Comparison of ENCODE assay signal across 18 cellular contexts in the genomic region with DNA sequence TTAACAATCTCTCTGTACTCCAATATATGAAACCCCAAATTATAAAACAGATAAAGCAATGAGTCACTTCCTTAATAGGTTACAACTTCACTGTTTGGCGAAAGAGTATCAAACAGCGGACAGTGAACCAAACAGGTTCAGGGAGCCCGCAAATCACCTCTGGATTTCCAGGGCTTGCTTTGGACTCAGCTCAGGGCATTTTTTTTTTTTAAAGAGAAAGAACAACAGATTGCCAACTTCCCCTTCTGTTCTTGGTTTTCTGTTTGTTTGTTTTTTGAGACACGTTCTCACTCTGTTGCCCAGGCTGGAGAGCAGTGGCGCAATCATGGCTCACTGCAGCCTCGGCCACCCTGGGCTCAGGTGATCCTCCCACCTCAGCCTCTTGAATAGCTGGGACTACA. TPM values are rescaled to one million over a fixed set of nuclear protein-coding genes. Genes with fewer than 3 reads are reported as not detected.
A peak's percentile ranks its signal among the peaks of the same experiment; 100 is the strongest.
DNase-seq lines count a peak whose midpoint lies in the region; ATAC-seq, FAIRE-seq and TF ChIP-seq lines count a peak whose summit lies in the region.
"Had no signal": no experiment of that assay in that cellular context is flagged by ENCODE, and none has a peak within 500 bp of the region (broad histone marks: within the 10 kb centered on the region; RNA-seq: fewer than 3 reads in every experiment).

No MANE protein-coding gene starts in this region.

- H3K27me3 ChIP-seq in bronchial epithelial cell (ENCODE audit: control insufficient read depth, insufficient read depth, low read length) (no peaks in the 10 kb centered on the region), lower lobe of right lung (ENCODE audit: low read depth) (no peaks in the 10 kb centered on the region)
- H3K27me3 ChIP-seq: Peyer's patch had no signal

- H3K4me1 ChIP-seq in lower lobe of right lung = no peaks in the 10 kb centered on the region
- H3K4me1 ChIP-seq: HAP-1, Peyer's patch had no signal

- no peaks in the 10 kb centered on the region for H3K9me3 ChIP-seq in lower lobe of right lung
- H3K9me3 ChIP-seq: HAP-1, Peyer's patch had no signal

- H3K4me3 ChIP-seq in bronchial epithelial cell (ENCODE audit: low read depth, low read length) (no peak overlapping the region), lower lobe of right lung (no peak overlapping the region)
- H3K4me3 ChIP-seq: HAP-1, Peyer's patch had no signal

- TF ChIP-seq CTCF in bronchial epithelial cell (IDR thresholded peaks at IDR 0.05; ENCODE audit: insufficient read depth, low read length, severe bottlenecking) (no peak), lower lobe of right lung (IDR thresholded peaks at IDR 0.05) (no peak)

- ATAC-seq in lower lobe of right lung = no peak
- ATAC-seq in GM21515 (IDR thresholded peaks at IDR 0.05; ENCODE audit: unreplicated experiment) = no peak

- no peak overlapping the region for H3K27ac ChIP-seq in lower lobe of right lung
- H3K27ac ChIP-seq: Peyer's patch had no signal

- no peak for FAIRE-seq in bronchial epithelial cell (lab: Jason Lieb, UNC)

- in situ Hi-C loops in Caki2 (cut with HindIII; ENCODE audit: low pct_unique_long_range_greater_than_20kb, low sequenced_read_pairs) = no loop called here

- DNase-seq in Caki2 (ENCODE audit: low read depth) = peak; percentile 31
- DNase-seq in M059J (ENCODE audit: low read depth) = peak; percentile 51
- peak; percentile 50 for DNase-seq in bronchial epithelial cell (ENCODE audit: low read depth)
- peak; percentile 50 for DNase-seq in lower lobe of right lung
- DNase-seq in SIG-M5 treated with dmso at 0.1 percent for 504 hours (lab: John Stamatoyannopoulos, UW; ENCODE audit: unreplicated experiment) = no peak
- DNase-seq in NCI-H345 (lab: John Stamatoyannopoulos, UW) = no peak
- no peak for DNase-seq in stimulated activated CD8-positive, alpha-beta memory T cell treated with anti-CD3 and anti-CD28 coated beads, Interleukin-4, amount 100 ng/mL, for 48 hours
- DNase-seq: DMS153, IMR-90, NCI-H1092 treated with DMSO at 0.1 percent for 48 hours, NCI-H1694, NCI-H446, NCI-H748 treated with DMSO at 0.1 percent for 48 hours, Peyer's patch, SIG-M5 had no signal

- intact Hi-C loops in lower lobe of right lung (cut with DNase I) = no loop called here

- no peaks in the 10 kb centered on the region for H3K36me3 ChIP-seq in bronchial epithelial cell (ENCODE audit: control insufficient read depth, insufficient read depth, low read length)
- H3K36me3 ChIP-seq in lower lobe of right lung = no peaks in the 10 kb centered on the region
- H3K36me3 ChIP-seq: HAP-1, Peyer's patch had no signal

RNA-seq across cellular contexts. Expression of a gene that starts 52.7 kb away (rescaled TPM):
- total RNA-seq in Caki2 (2014; rRNA removed; shearing (Covaris generic); ENCODE audit: low replicate concordance) = not detected in 2 replicates
- 0.02 TPM in 2 replicates for total RNA-seq in M059J (2014; rRNA removed; shearing (Covaris generic))
- 0.26 TPM in 2 replicates for total RNA-seq in bronchial epithelial cell
- total RNA-seq in lower lobe of right lung = 0.32 TPM
- total RNA-seq: IMR-90, LHCN-M2 had no signal

Comparison
In these comparisons a context has a peak if more than half of its experiments do, and no peak if none do; other contexts are left out.
1. DNase-seq: peak in Caki2 (single experiment), M059J (single experiment), bronchial epithelial cell (single experiment) and lower lobe of right lung (single experiment); none in SIG-M5 treated with dmso at 0.1 percent for 504 hours (single experiment), NCI-H345 (single experiment) and stimulated activated CD8-positive, alpha-beta memory T cell treated with anti-CD3 and anti-CD28 coated beads, Interleukin-4, amount 100 ng/mL, for 48 hours (single experiment).